26 cellular contexts compared by ENCODE assay signal in genomic region chr2:20205069-20205468, GRCh38. TPM values are rescaled to one million over a fixed set of nuclear protein-coding genes. Genes with fewer than 3 reads are reported as not detected.
"Had no signal": no experiment of that assay in that cellular context is flagged by ENCODE, and none has a peak within 500 bp of the region (broad histone marks: within the 10 kb centered on the region; RNA-seq: fewer than 3 reads in every experiment).

No MANE protein-coding gene starts in this region.

- ATAC-seq: activated CD8-positive, alpha-beta memory T cell treated with anti-CD3 and anti-CD28 coated beads, Interleukin-2, amount 10 ng/mL, durations not matched to agents 7 days and 5 days; activated CD8-positive, alpha-beta T cell treated with anti-CD3 and anti-CD28 coated beads for 36 hours; activated naive CD8-positive, alpha-beta T cell treated with anti-CD3 and anti-CD28 coated beads, Interleukin-2, amount 50 U/mL, for 24 hours; natural killer cell; psoas muscle; stimulated activated naive CD8-positive, alpha-beta T cell treated with anti-CD3 and anti-CD28 coated beads, Interleukin-15, Interleukin-2, amounts not matched to agents 100 U/mL and 50 U/mL, for 24 hours had no signal

- H3K36me3 ChIP-seq: cardiac muscle cell, ovary, right atrium auricular region had no signal

- H3K4me3 ChIP-seq: cardiac muscle cell, hepatocyte, left lung, ovary, psoas muscle, right atrium auricular region, tibial artery had no signal

- H3K27me3 ChIP-seq: cardiac muscle cell, hepatocyte, left lung, ovary, right atrium auricular region, tibial artery had no signal

- H3K27ac ChIP-seq: cardiac muscle cell, hepatocyte, ovary, psoas muscle, right atrium auricular region, tibial artery had no signal

- H3K9me3 ChIP-seq: left lung, ovary, psoas muscle, right atrium auricular region, tibial artery had no signal

- H3K4me1 ChIP-seq: psoas muscle, right atrium auricular region had no signal

- DNase-seq: activated CD4-positive, alpha-beta T cell treated with anti-CD3 and anti-CD28 coated beads, Interleukin-2, amount 10 ng/mL, durations not matched to agents 24 days and 14 days; activated CD4-positive, CD25-positive, alpha-beta regulatory T cell; activated CD8-positive, alpha-beta memory T cell treated with anti-CD3 and anti-CD28 coated beads, Interleukin-2, amount 10 ng/mL, durations not matched to agents 7 days and 5 days; activated CD8-positive, alpha-beta T cell treated with anti-CD3 and anti-CD28 coated beads for 36 hours; activated effector memory CD4-positive, alpha-beta T cell treated with anti-CD3 and anti-CD28 coated beads, Interleukin-2, amount 50 U/mL, for 16 hours; activated naive CD4-positive, alpha-beta T cell treated with anti-CD3 and anti-CD28 coated beads, Interleukin-2, amount 50 U/mL, for 16 hours; activated naive CD8-positive, alpha-beta T cell treated with anti-CD3 and anti-CD28 coated beads, Interleukin-2, amount 50 U/mL, for 24 hours; activated T-cell treated with anti-CD3 and anti-CD28 coated beads for 4 hours; cortex of kidney; endodermal cell; foreskin fibroblast; immature natural killer cell; mammary epithelial cell; natural killer cell; ovary; psoas muscle; stimulated activated CD4-positive, alpha-beta T cell treated with anti-CD3 and anti-CD28 coated beads, Interleukin-12 subunit alpha, Interleukin-12 subunit beta, amount 100 ng/mL, for 4 hours; stimulated activated CD4-positive, alpha-beta T cell treated with anti-CD3 and anti-CD28 coated beads, Interleukin-4, amount 100 ng/mL, for 4 hours; stimulated activated naive CD8-positive, alpha-beta T cell treated with anti-CD3 and anti-CD28 coated beads, Interleukin-15, Interleukin-2, amounts not matched to agents 100 U/mL and 50 U/mL, for 24 hours; substantia nigra; T1000; tibial artery had no signal

RNA-seq across cellular contexts. Expression of gene SDC1, which starts 19.9 kb away (rescaled TPM):
- polyA plus RNA-seq: immature natural killer cell had no signal
